In genomic region chr16:5422047-5422446, GRCh38 we compare ENCODE assay signal across 32 cellular contexts.
"Had no signal": no experiment of that assay in that cellular context is flagged by ENCODE, and none has a peak within 500 bp of the region (broad histone marks: within the 10 kb centered on the region; RNA-seq: fewer than 3 reads in every experiment).

No MANE protein-coding gene starts in this region.

- H3K79me2 ChIP-seq: parathyroid adenoma had no signal

- H3K4me3 ChIP-seq: ovary, psoas muscle, skin epidermis, smooth muscle cell, spleen, suprapubic skin, testis, tibial artery, transverse colon, upper lobe of right lung, uterus had no signal

- H2AFZ ChIP-seq: parathyroid adenoma had no signal

- H3K4me3 Mint-ChIP-seq: naive thymus-derived CD8-positive, alpha-beta T cell; natural killer cell treated with Interleukin-12 subunit alpha and Interleukin-12 subunit beta and Interleukin-15 and Interleukin-18, amount 100 ng/mL, for 72 hours; nephron progenitor cell; neural crest cell; stimulated activated memory B cell treated with anti-CD40 and anti-IgM and Interleukin-4, amounts not matched to agents 10 μg/mL and 1 μg/mL and 100 μg/mL, for 72 hours; stimulated activated naive CD8-positive, alpha-beta T cell treated with anti-CD3 and anti-CD28 coated beads, Interleukin-15, amount 100 ng/mL, for 72 hours; type B pancreatic cell had no signal

- DNase-seq: naive thymus-derived CD8-positive, alpha-beta T cell; nephron progenitor cell; ovary; posterior cingulate gyrus; psoas muscle; right cardiac atrium; spleen; stimulated activated CD4-positive, alpha-beta T cell treated with anti-CD3 and anti-CD28 coated beads, Interleukin-12 subunit alpha, Interleukin-12 subunit beta, amount 100 ng/mL, for 4 hours; stimulated activated CD4-positive, alpha-beta T cell treated with anti-CD3 and anti-CD28 coated beads, Interleukin-1b, Interleukin-23, amount 100 ng/mL, for 48 hours; stimulated activated CD4-positive, alpha-beta T cell treated with anti-CD3 and anti-CD28 coated beads, Interleukin-4, amount 100 ng/mL, for 1 hour; stimulated activated CD4-positive, alpha-beta T cell treated with anti-CD3 and anti-CD28 coated beads, Interleukin-4, amount 100 ng/mL, for 4 hours; stimulated activated CD8-positive, alpha-beta memory T cell treated with anti-CD3 and anti-CD28 coated beads, Interleukin-4, amount 100 ng/mL, for 48 hours; stimulated activated naive CD4-positive, alpha-beta T cell; stimulated activated naive CD8-positive, alpha-beta T cell treated with anti-CD3 and anti-CD28 coated beads, Interleukin-15, amount 100 ng/mL, for 72 hours; stimulated activated naive CD8-positive, alpha-beta T cell treated with anti-CD3 and anti-CD28 coated beads, Interleukin-15, Interleukin-2, amounts not matched to agents 100 U/mL and 50 U/mL, for 24 hours; substantia nigra; testis; tibial artery; transverse colon; upper lobe of right lung; uterus had no signal

- H3K4me1 Mint-ChIP-seq: naive thymus-derived CD8-positive, alpha-beta T cell; neural crest cell; stimulated activated memory B cell treated with anti-CD40 and anti-IgM and Interleukin-4, amounts not matched to agents 10 μg/mL and 1 μg/mL and 100 μg/mL, for 72 hours; stimulated activated naive CD8-positive, alpha-beta T cell treated with anti-CD3 and anti-CD28 coated beads, Interleukin-15, amount 100 ng/mL, for 72 hours had no signal

- H3K4me2 ChIP-seq: smooth muscle cell had no signal

- H3K27me3 ChIP-seq: neutrophil, ovary, suprapubic skin, testis, tibial artery, transverse colon, upper lobe of right lung, uterus had no signal

- ATAC-seq: naive thymus-derived CD8-positive, alpha-beta T cell; natural killer cell treated with Interleukin-12 subunit alpha and Interleukin-12 subunit beta and Interleukin-15 and Interleukin-18, amount 100 ng/mL, for 72 hours; psoas muscle; right cardiac atrium; sciatic nerve; stimulated activated memory B cell treated with anti-CD40 and anti-IgM and Interleukin-4, amounts not matched to agents 10 μg/mL and 1 μg/mL and 100 μg/mL, for 72 hours; stimulated activated naive CD8-positive, alpha-beta T cell treated with anti-CD3 and anti-CD28 coated beads, Interleukin-15, amount 100 ng/mL, for 72 hours; stimulated activated naive CD8-positive, alpha-beta T cell treated with anti-CD3 and anti-CD28 coated beads, Interleukin-15, Interleukin-2, amounts not matched to agents 100 U/mL and 50 U/mL, for 24 hours; upper lobe of right lung had no signal

- H3K9me3 ChIP-seq: neutrophil, ovary, psoas muscle, spleen, suprapubic skin, testis, tibial artery, transverse colon, upper lobe of right lung, uterus had no signal

- H3K4me1 ChIP-seq: parathyroid adenoma, psoas muscle, spleen, suprapubic skin, testis, tibial artery, transverse colon, upper lobe of right lung, uterus had no signal

- H3K27me3 Mint-ChIP-seq: stimulated activated memory B cell treated with anti-CD40 and anti-IgM and Interleukin-4, amounts not matched to agents 10 μg/mL and 1 μg/mL and 100 μg/mL, for 72 hours had no signal

- H3K27ac Mint-ChIP-seq: naive thymus-derived CD8-positive, alpha-beta T cell; natural killer cell treated with Interleukin-12 subunit alpha and Interleukin-12 subunit beta and Interleukin-15 and Interleukin-18, amount 100 ng/mL, for 72 hours; nephron progenitor cell; progenitor cell of endocrine pancreas; stimulated activated memory B cell treated with anti-CD40 and anti-IgM and Interleukin-4, amounts not matched to agents 10 μg/mL and 1 μg/mL and 100 μg/mL, for 72 hours; stimulated activated naive CD8-positive, alpha-beta T cell treated with anti-CD3 and anti-CD28 coated beads, Interleukin-15, amount 100 ng/mL, for 72 hours; type B pancreatic cell had no signal

- H3K9ac ChIP-seq: parathyroid adenoma had no signal

- H3K27ac ChIP-seq: neutrophil, ovary, parathyroid adenoma, psoas muscle, skin epidermis, spleen, suprapubic skin, testis, tibial artery, transverse colon, upper lobe of right lung, uterus had no signal

- H3K9me3 Mint-ChIP-seq: natural killer cell treated with Interleukin-12 subunit alpha and Interleukin-12 subunit beta and Interleukin-15 and Interleukin-18, amount 100 ng/mL, for 72 hours; nephron progenitor cell; neural crest cell; stimulated activated naive CD8-positive, alpha-beta T cell treated with anti-CD3 and anti-CD28 coated beads, Interleukin-15, amount 100 ng/mL, for 72 hours; type B pancreatic cell had no signal

- H3K36me3 ChIP-seq: neutrophil, ovary, spleen, suprapubic skin, tibial artery, transverse colon, upper lobe of right lung, uterus had no signal

- H3K36me3 Mint-ChIP-seq: naive thymus-derived CD8-positive, alpha-beta T cell; natural killer cell treated with Interleukin-12 subunit alpha and Interleukin-12 subunit beta and Interleukin-15 and Interleukin-18, amount 100 ng/mL, for 72 hours; stimulated activated memory B cell treated with anti-CD40 and anti-IgM and Interleukin-4, amounts not matched to agents 10 μg/mL and 1 μg/mL and 100 μg/mL, for 72 hours; type B pancreatic cell had no signal
